13 cellular contexts compared by ENCODE assay signal in genomic region chr2:69456154-69456553, GRCh38. TPM values are rescaled to one million over a fixed set of nuclear protein-coding genes. Genes with fewer than 3 reads are reported as not detected.
DNase-seq lines count a peak whose midpoint lies in the region; ATAC-seq and TF ChIP-seq lines count a peak whose summit lies in the region.
"Had no signal": no experiment of that assay in that cellular context is flagged by ENCODE, and none has a peak within 500 bp of the region (broad histone marks: within the 10 kb centered on the region; RNA-seq: fewer than 3 reads in every experiment).

No MANE protein-coding gene starts in this region.

- H3K9me3 ChIP-seq in right atrium auricular region, result no peaks in the 10 kb centered on the region
- H3K9me3 ChIP-seq: BLaER1 treated with 17β-estradiol and CSF1 and Interleukin-3, amounts not matched to agents 10 nM and 100 nM; Caco-2 had no signal

- no peaks in the 10 kb centered on the region for H3K27me3 Mint-ChIP-seq in natural killer cell (ENCODE audit: low read depth in 2 of 2)
- H3K27me3 Mint-ChIP-seq in natural killer cell treated with Interleukin-12 subunit alpha and Interleukin-12 subunit beta and Interleukin-15 and Interleukin-18, amount 100 ng/mL, for 72 hours, result no peaks in the 10 kb centered on the region
- no peaks in the 10 kb centered on the region for H3K27me3 Mint-ChIP-seq in naive thymus-derived CD8-positive, alpha-beta T cell

- H3K27ac ChIP-seq in VCaP, result peak overlapping the region; percentile 66; the same call in 1 of the 2 replicates
- no peak overlapping the region for H3K27ac ChIP-seq in right atrium auricular region
- H3K27ac ChIP-seq: BLaER1 treated with 17β-estradiol and CSF1 and Interleukin-3, amounts not matched to agents 10 nM and 100 nM had no signal

- TF ChIP-seq CTCF in natural killer cell (IDR thresholded peaks at IDR 0.05), result no peak
- no peak for TF ChIP-seq CTCF in VCaP (conservative IDR thresholded peaks at IDR 0.05)
- TF ChIP-seq CTCF in right atrium auricular region (IDR thresholded peaks at IDR 0.05), result no peak

- H3K4me1 ChIP-seq in right atrium auricular region, result no peaks in the 10 kb centered on the region

- POLR2A ChIA-PET in naive thymus-derived CD8-positive, alpha-beta T cell (lab: Charles Lee), result no interaction called here

- H3K4me3 Mint-ChIP-seq in natural killer cell, result no peak overlapping the region
- H3K4me3 Mint-ChIP-seq in natural killer cell treated with Interleukin-12 subunit alpha and Interleukin-12 subunit beta and Interleukin-15 and Interleukin-18, amount 100 ng/mL, for 72 hours, result no peak overlapping the region
- H3K4me3 Mint-ChIP-seq in naive thymus-derived CD8-positive, alpha-beta T cell, result peak overlapping the region in 1 of 10 donors; percentile 55
- H3K4me3 Mint-ChIP-seq: B cell, H9 had no signal

- H3K36me3 ChIP-seq in H7 (replicated peaks; ENCODE audit: control insufficient read depth, insufficient read depth, low read length), result no peaks in the 10 kb centered on the region
- no peaks in the 10 kb centered on the region for H3K36me3 ChIP-seq in right atrium auricular region

- peak overlapping the region; percentile 35 to 84 for H3K27ac Mint-ChIP-seq in natural killer cell
- no peak overlapping the region for H3K27ac Mint-ChIP-seq in natural killer cell treated with Interleukin-12 subunit alpha and Interleukin-12 subunit beta and Interleukin-15 and Interleukin-18, amount 100 ng/mL, for 72 hours
- peak overlapping the region in 6 of 10 donors; percentile 7 to 88 (median 42) for H3K27ac Mint-ChIP-seq in naive thymus-derived CD8-positive, alpha-beta T cell
- H3K27ac Mint-ChIP-seq: B cell had no signal

- H3K27me3 ChIP-seq in H7 (ENCODE audit: control insufficient read depth, insufficient read depth, low read length) (no peaks in the 10 kb centered on the region), right atrium auricular region (no peaks in the 10 kb centered on the region)
- H3K27me3 ChIP-seq: BLaER1 treated with 17β-estradiol and CSF1 and Interleukin-3, amounts not matched to agents 10 nM and 100 nM had no signal

- DNase-seq in natural killer cell (no peak), DMS79 treated with DMSO at 0.1 percent for 48 hours (lab: John Stamatoyannopoulos, UW) (no peak), H7 (no peak), right atrium auricular region (ENCODE audit: low spot score) (no peak)
- no peak for DNase-seq in natural killer cell treated with Interleukin-12 subunit alpha and Interleukin-12 subunit beta and Interleukin-15 and Interleukin-18, amount 100 ng/mL, for 72 hours (ENCODE audit: low spot score)
- DNase-seq in naive thymus-derived CD8-positive, alpha-beta T cell, result no peak
- DNase-seq: Caco-2, GF-D8, GOT3, H9 had no signal

- H3K4me3 ChIP-seq in H7 (ENCODE audit: insufficient read depth, low read depth, low read length) (no peak overlapping the region), right atrium auricular region (no peak overlapping the region)
- H3K4me3 ChIP-seq: BLaER1 treated with 17β-estradiol and CSF1 and Interleukin-3, amounts not matched to agents 10 nM and 100 nM had no signal

- H3K36me3 Mint-ChIP-seq in natural killer cell, result no peaks in the 10 kb centered on the region
- H3K36me3 Mint-ChIP-seq in natural killer cell treated with Interleukin-12 subunit alpha and Interleukin-12 subunit beta and Interleukin-15 and Interleukin-18, amount 100 ng/mL, for 72 hours, result no peaks in the 10 kb centered on the region
- H3K36me3 Mint-ChIP-seq in naive thymus-derived CD8-positive, alpha-beta T cell, result peaks cover 0 to 7% (median 7%) of the 10 kb centered on the region in 3 donors

- H3K9me3 Mint-ChIP-seq in natural killer cell, result no peaks in the 10 kb centered on the region
- H3K9me3 Mint-ChIP-seq in natural killer cell treated with Interleukin-12 subunit alpha and Interleukin-12 subunit beta and Interleukin-15 and Interleukin-18, amount 100 ng/mL, for 72 hours, result no peaks in the 10 kb centered on the region
- H3K9me3 Mint-ChIP-seq in naive thymus-derived CD8-positive, alpha-beta T cell, result no peaks in the 10 kb centered on the region
- H3K9me3 Mint-ChIP-seq: H9 had no signal

- ATAC-seq in natural killer cell, result no peak
- no peak for ATAC-seq in natural killer cell treated with Interleukin-12 subunit alpha and Interleukin-12 subunit beta and Interleukin-15 and Interleukin-18, amount 100 ng/mL, for 72 hours
- ATAC-seq in naive thymus-derived CD8-positive, alpha-beta T cell, result no peak

- intact Hi-C loops in natural killer cell (cut with micrococcal nuclease), result no loop called here

- H3K4me1 Mint-ChIP-seq in natural killer cell, result peaks cover 18% of the 10 kb centered on the region in 2 donors
- peaks cover 18 to 23% of the 10 kb centered on the region in 2 donors for H3K4me1 Mint-ChIP-seq in natural killer cell treated with Interleukin-12 subunit alpha and Interleukin-12 subunit beta and Interleukin-15 and Interleukin-18, amount 100 ng/mL, for 72 hours (ENCODE audit: low read depth in 2 of 2)
- peaks cover 16 to 22% (median 19%) of the 10 kb centered on the region in 4 donors for H3K4me1 Mint-ChIP-seq in naive thymus-derived CD8-positive, alpha-beta T cell

RNA-seq across cellular contexts. Expression of gene NFU1, which starts 18.9 kb away (rescaled TPM):
- total RNA-seq in natural killer cell (10 to 100 TPM; 21.4 to 25.0 (median 23.6) TPM), right atrium auricular region (10 to 100 TPM; 31.8 to 43.0 TPM)
- total RNA-seq in natural killer cell treated with Interleukin-12 subunit alpha and Interleukin-12 subunit beta and Interleukin-15 and Interleukin-18, amount 100 ng/mL, for 72 hours, result 10 to 100 TPM; 25.3 to 34.6 TPM
- total RNA-seq in naive thymus-derived CD8-positive, alpha-beta T cell, result 10 to 100 TPM; 29.6 to 32.7 TPM
- polyA plus RNA-seq in naive thymus-derived CD8-positive, alpha-beta T cell, result 10 to 100 TPM; 78.6 to 96.9 (median 88.9) TPM
- 36.2 and 39.5 TPM in 2 replicates for total RNA-seq in H7 (2014; rRNA removed; shearing (Covaris generic))

Comparison
In these comparisons a context has a peak if more than half of its experiments do, and no peak if none do; other contexts are left out.
1. H3K27ac Mint-ChIP-seq: peak in natural killer cell (2 of 2) and naive thymus-derived CD8-positive, alpha-beta T cell (6 of 10); none in natural killer cell treated with Interleukin-12 subunit alpha and Interleukin-12 subunit beta and Interleukin-15 and Interleukin-18, amount 100 ng/mL, for 72 hours (0 of 2).